Comparison of ENCODE assay signal across 1 cellular context in the genomic region with DNA sequence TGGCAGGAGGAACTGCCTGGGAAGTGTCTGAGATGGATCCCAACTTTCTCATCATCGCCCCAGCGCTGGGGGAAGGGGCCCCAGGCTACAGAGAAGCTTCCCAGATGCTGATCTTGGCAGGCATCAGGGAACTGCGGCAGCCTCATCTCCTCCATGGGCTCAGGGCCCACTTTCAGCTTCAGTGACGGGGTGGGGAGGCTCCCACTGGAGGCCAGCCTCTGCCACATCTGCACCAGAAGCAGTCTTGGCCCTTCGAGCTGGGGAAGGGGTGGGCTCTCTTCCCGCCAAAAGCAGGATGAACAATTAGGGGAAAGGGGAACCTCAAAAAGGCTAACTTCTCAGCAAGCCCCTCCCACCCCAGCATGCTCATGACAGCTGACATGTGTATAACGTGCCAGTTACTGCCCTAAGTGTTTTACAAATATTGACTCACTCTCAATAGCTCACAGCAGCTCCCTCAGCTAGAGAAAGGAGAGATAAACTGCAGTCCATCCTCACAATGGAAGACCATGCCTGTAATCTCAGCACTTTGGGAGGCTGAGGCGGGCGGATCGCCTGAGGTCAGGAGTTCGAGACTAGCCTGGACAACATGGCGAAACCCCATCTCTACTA.
A peak's percentile ranks its signal among the peaks of the same experiment; 100 is the strongest.
TF ChIP-seq lines count a peak whose summit lies in the region.

No MANE protein-coding gene starts in this region.

TF ChIP-seq in HepG2, 621 proteins besides CTCF, POLR2A, EP300 and RAD21 (continued from another document and continues in another):
- TF ChIP-seq, protein P1, sequence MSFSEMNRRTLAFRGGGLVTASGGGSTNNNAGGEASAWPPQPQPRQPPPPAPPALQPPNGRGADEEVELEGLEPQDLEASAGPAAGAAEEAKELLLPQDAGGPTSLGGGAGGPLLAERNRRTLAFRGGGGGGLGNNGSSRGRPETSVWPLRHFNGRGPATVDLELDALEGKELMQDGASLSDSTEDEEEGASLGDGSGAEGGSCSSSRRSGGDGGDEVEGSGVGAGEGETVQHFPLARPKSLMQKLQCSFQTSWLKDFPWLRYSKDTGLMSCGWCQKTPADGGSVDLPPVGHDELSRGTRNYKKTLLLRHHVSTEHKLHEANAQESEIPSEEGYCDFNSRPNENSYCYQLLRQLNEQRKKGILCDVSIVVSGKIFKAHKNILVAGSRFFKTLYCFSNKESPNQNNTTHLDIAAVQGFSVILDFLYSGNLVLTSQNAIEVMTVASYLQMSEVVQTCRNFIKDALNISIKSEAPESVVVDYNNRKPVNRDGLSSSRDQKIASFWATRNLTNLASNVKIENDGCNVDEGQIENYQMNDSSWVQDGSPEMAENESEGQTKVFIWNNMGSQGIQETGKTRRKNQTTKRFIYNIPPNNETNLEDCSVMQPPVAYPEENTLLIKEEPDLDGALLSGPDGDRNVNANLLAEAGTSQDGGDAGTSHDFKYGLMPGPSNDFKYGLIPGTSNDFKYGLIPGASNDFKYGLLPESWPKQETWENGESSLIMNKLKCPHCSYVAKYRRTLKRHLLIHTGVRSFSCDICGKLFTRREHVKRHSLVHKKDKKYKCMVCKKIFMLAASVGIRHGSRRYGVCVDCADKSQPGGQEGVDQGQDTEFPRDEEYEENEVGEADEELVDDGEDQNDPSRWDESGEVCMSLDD (CRISPR knock-in tag; IDR thresholded peaks at IDR 0.05; ENCODE audit: borderline replicate concordance), result no peak
- peak; percentile 37; the same call in 1 of the 2 replicates for TF ChIP-seq HOXA3 (CRISPR knock-in tag; IDR thresholded peaks at IDR 0.05)
- TF ChIP-seq ZNF121 (CRISPR knock-in tag; IDR thresholded peaks at IDR 0.05), result no peak
- no peak for TF ChIP-seq ZNF652 (CRISPR knock-in tag; IDR thresholded peaks at IDR 0.05; ENCODE audit: borderline replicate concordance, low read depth)
- 0 out of 2 replicates have a peak, but pooled peaks have one; percentile 44 for TF ChIP-seq ZNF430 (CRISPR knock-in tag; IDR thresholded peaks at IDR 0.05)
- TF ChIP-seq NFIB (CRISPR knock-in tag; IDR thresholded peaks at IDR 0.05; ENCODE audit: borderline replicate concordance), result no peak
- no peak; the same call in 1 of the 2 replicates for TF ChIP-seq AKAP8 (CRISPR knock-in tag; IDR thresholded peaks at IDR 0.05)
- peak; percentile 94 for TF ChIP-seq MEIS1 (CRISPR knock-in tag; IDR thresholded peaks at IDR 0.05; ENCODE audit: borderline replicate concordance)
- no peak for TF ChIP-seq DBP (CRISPR knock-in tag; IDR thresholded peaks at IDR 0.05; ENCODE audit: not compliant biosample characterization)
- TF ChIP-seq ZFP91 (CRISPR knock-in tag; IDR thresholded peaks at IDR 0.05; ENCODE audit: borderline replicate concordance), result peak; percentile 60; the same call in 1 of the 2 replicates
- no peak for TF ChIP-seq KLF9 (CRISPR knock-in tag; IDR thresholded peaks at IDR 0.05; ENCODE audit: low read depth)
- TF ChIP-seq MAFK (conservative IDR thresholded peaks at IDR 0.05 in 1 of 2, IDR thresholded peaks at IDR 0.05 in 1 of 2; ENCODE audit: low read length in 2 of 2), result no peak
- no peak for TF ChIP-seq CHD2 (IDR thresholded peaks at IDR 0.05; ENCODE audit: low read depth, low read length)
- TF ChIP-seq, protein P2, sequence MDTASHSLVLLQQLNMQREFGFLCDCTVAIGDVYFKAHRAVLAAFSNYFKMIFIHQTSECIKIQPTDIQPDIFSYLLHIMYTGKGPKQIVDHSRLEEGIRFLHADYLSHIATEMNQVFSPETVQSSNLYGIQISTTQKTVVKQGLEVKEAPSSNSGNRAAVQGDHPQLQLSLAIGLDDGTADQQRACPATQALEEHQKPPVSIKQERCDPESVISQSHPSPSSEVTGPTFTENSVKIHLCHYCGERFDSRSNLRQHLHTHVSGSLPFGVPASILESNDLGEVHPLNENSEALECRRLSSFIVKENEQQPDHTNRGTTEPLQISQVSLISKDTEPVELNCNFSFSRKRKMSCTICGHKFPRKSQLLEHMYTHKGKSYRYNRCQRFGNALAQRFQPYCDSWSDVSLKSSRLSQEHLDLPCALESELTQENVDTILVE (CRISPR knock-in tag; IDR thresholded peaks at IDR 0.05), result no peak
- no peak for TF ChIP-seq ZBTB4 (CRISPR knock-in tag; IDR thresholded peaks at IDR 0.05; ENCODE audit: borderline replicate concordance)
- no peak for TF ChIP-seq ZNF737 (CRISPR knock-in tag; IDR thresholded peaks at IDR 0.05; ENCODE audit: borderline replicate concordance)
- TF ChIP-seq ZMAT3 (CRISPR knock-in tag; conservative IDR thresholded peaks at IDR 0.05), result no peak; the same call in 1 of the 2 replicates
- TF ChIP-seq HDAC2 (CRISPR knock-in tag; IDR thresholded peaks at IDR 0.05), result peak; percentile 69; the same call in 1 of the 2 replicates
- peak; percentile 96 for TF ChIP-seq TBX3 (IDR thresholded peaks at IDR 0.05; ENCODE audit: borderline replicate concordance)
- no peak for TF ChIP-seq CBX5 (CRISPR knock-in tag; IDR thresholded peaks at IDR 0.05; ENCODE audit: borderline replicate concordance)
- no peak for TF ChIP-seq ZNF274 (CRISPR knock-in tag; IDR thresholded peaks at IDR 0.05)
- TF ChIP-seq EED (CRISPR knock-in tag; IDR thresholded peaks at IDR 0.05), result no peak
- peak; percentile 59 for TF ChIP-seq MED1 (CRISPR knock-in tag; IDR thresholded peaks at IDR 0.05)
- 0 out of 2 replicates have a peak, but pooled peaks have one; percentile 20 for TF ChIP-seq ZNF205 (CRISPR knock-in tag; IDR thresholded peaks at IDR 0.05)
- peak; percentile 21; the same call in 1 of the 2 replicates for TF ChIP-seq ZNF574 (CRISPR knock-in tag; IDR thresholded peaks at IDR 0.05)
- TF ChIP-seq, protein P3, sequence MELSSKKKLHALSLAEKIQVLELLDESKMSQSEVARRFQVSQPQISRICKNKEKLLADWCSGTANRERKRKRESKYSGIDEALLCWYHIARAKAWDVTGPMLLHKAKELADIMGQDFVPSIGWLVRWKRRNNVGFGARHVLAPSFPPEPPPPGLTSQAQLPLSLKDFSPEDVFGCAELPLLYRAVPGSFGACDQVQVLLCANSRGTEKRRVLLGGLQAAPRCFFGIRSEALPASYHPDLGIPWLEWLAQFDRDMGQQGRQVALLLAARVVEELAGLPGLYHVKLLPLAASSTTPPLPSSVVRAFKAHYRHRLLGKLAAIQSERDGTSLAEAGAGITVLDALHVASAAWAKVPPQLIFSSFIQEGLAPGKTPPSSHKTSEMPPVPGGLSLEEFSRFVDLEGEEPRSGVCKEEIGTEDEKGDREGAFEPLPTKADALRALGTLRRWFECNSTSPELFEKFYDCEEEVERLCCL (CRISPR knock-in tag; IDR thresholded peaks at IDR 0.05; ENCODE audit: borderline replicate concordance), result no peak
- peak; percentile 71 for TF ChIP-seq ARNTL (CRISPR knock-in tag; IDR thresholded peaks at IDR 0.05)
- TF ChIP-seq, protein P4, sequence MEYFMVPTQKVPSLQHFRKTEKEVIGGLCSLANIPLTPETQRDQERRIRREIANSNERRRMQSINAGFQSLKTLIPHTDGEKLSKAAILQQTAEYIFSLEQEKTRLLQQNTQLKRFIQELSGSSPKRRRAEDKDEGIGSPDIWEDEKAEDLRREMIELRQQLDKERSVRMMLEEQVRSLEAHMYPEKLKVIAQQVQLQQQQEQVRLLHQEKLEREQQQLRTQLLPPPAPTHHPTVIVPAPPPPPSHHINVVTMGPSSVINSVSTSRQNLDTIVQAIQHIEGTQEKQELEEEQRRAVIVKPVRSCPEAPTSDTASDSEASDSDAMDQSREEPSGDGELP (IDR thresholded peaks at IDR 0.05; ENCODE audit: borderline replicate concordance, low read depth), result peak; percentile 85; the same call in 1 of the 2 replicates
- no peak for TF ChIP-seq ATF1 (CRISPR knock-in tag; IDR thresholded peaks at IDR 0.05)
- no peak for TF ChIP-seq ZNF24 (IDR thresholded peaks at IDR 0.05)
- no peak for TF ChIP-seq U2AF2 (IDR thresholded peaks at IDR 0.05; ENCODE audit: low read depth, low read length)
- TF ChIP-seq ZNF614 (CRISPR knock-in tag; IDR thresholded peaks at IDR 0.05; ENCODE audit: borderline replicate concordance), result no peak
- TF ChIP-seq ELF3 (CRISPR knock-in tag; IDR thresholded peaks at IDR 0.05), result 0 out of 2 replicates have a peak, but pooled peaks have one; percentile 40
- no peak for TF ChIP-seq ZHX1 (CRISPR knock-in tag; IDR thresholded peaks at IDR 0.05; ENCODE audit: low read depth)
- no peak for TF ChIP-seq SKI (IDR thresholded peaks at IDR 0.05; ENCODE audit: partially characterized antibody)
- TF ChIP-seq ZNF451 (CRISPR knock-in tag; IDR thresholded peaks at IDR 0.05), result no peak
- no peak for TF ChIP-seq ELF4 (CRISPR knock-in tag; IDR thresholded peaks at IDR 0.05; ENCODE audit: borderline replicate concordance)
- TF ChIP-seq HDAC1 (CRISPR knock-in tag; IDR thresholded peaks at IDR 0.05), result peak; percentile 85
- TF ChIP-seq SETDB1 (CRISPR knock-in tag; IDR thresholded peaks at IDR 0.05; ENCODE audit: borderline replicate concordance), result no peak
- TF ChIP-seq ERF (CRISPR knock-in tag; IDR thresholded peaks at IDR 0.05), result no peak; the same call in 1 of the 2 replicates
- peak; percentile 31; the same call in 1 of the 2 replicates for TF ChIP-seq PHF21A (CRISPR knock-in tag; IDR thresholded peaks at IDR 0.05)
- TF ChIP-seq SRF (IDR thresholded peaks at IDR 0.05; ENCODE audit: low read depth, low read length), result no peak
- no peak for TF ChIP-seq NR1H2 (CRISPR knock-in tag; IDR thresholded peaks at IDR 0.05; ENCODE audit: borderline replicate concordance, low read depth)
- peak; percentile 60; the same call in 1 of the 2 replicates for TF ChIP-seq JUN (CRISPR knock-in tag; IDR thresholded peaks at IDR 0.05)
